ENCODE assay signal across 7 cellular contexts in genomic region chr2:118683460-118683859, GRCh38.
"Had no signal": no experiment of that assay in that cellular context is flagged by ENCODE, and none has a peak within 500 bp of the region (broad histone marks: within the 10 kb centered on the region; RNA-seq: fewer than 3 reads in every experiment).

No MANE protein-coding gene starts in this region.

- FAIRE-seq: H1, H54, HTR-8/SVneo had no signal

- H3K4me2 ChIP-seq: GM23338 had no signal

- H2AFZ ChIP-seq: GM23338 had no signal

- H3K4me3 ChIP-seq: GM23338 had no signal

- ATAC-seq: GM23338 had no signal

- DNase-seq: H9, HCEC 1CT, KG1 had no signal
